10 cellular contexts compared by ENCODE assay signal in genomic region chr7:99919814-99920618, GRCh38. TPM values are rescaled to one million over a fixed set of nuclear protein-coding genes. Genes with fewer than 3 reads are reported as not detected.
DNase-seq lines count a peak whose midpoint lies in the region; ATAC-seq and TF ChIP-seq lines count a peak whose summit lies in the region.
"Had no signal": no experiment of that assay in that cellular context is flagged by ENCODE, and none has a peak within 500 bp of the region (broad histone marks: within the 10 kb centered on the region; RNA-seq: fewer than 3 reads in every experiment).

No MANE protein-coding gene starts in this region.

- peak overlapping the region; percentile 97 for H3K4me3 ChIP-seq in CD8-positive, alpha-beta memory T cell (ENCODE audit: low read length)
- peak overlapping the region; percentile 96 for H3K4me3 ChIP-seq in NB4 (ENCODE audit: low read depth, low read length)
- H3K4me3 ChIP-seq in effector memory CD4-positive, alpha-beta T cell (ENCODE audit: insufficient read depth, low read depth, low read length, poor library complexity, severe bottlenecking), result peak overlapping the region; percentile 82
- H3K4me3 ChIP-seq in neutrophil (ENCODE audit: low read depth in 1 of 2, low read length in 1 of 2), result peak overlapping the region; percentile 81 to 83

- H3K36me3 Mint-ChIP-seq in CD8-positive, alpha-beta memory T cell, result peaks cover 4 to 41% (median 8%) of the 10 kb centered on the region in 3 donors

- TF ChIP-seq CTCF in NB4 (IDR thresholded peaks at IDR 0.05; ENCODE audit: low read depth, low read length) (no peak), neutrophil (IDR thresholded peaks at IDR 0.05) (no peak)

- no peaks in the 10 kb centered on the region for H3K9me3 ChIP-seq in CD8-positive, alpha-beta memory T cell (ENCODE audit: low read length)
- H3K9me3 ChIP-seq in effector memory CD4-positive, alpha-beta T cell (ENCODE audit: control insufficient read depth, low read length), result no peaks in the 10 kb centered on the region
- no peaks in the 10 kb centered on the region for H3K9me3 ChIP-seq in neutrophil

- peaks cover 42 to 51% (median 50%) of the 10 kb centered on the region in 3 donors for H3K4me1 Mint-ChIP-seq in CD8-positive, alpha-beta memory T cell

- ATAC-seq in HG03139 (IDR thresholded peaks at IDR 0.05; ENCODE audit: unreplicated experiment), result no peak

- H3K27ac ChIP-seq in CD8-positive, alpha-beta memory T cell (ENCODE audit: low read depth, low read length), result peak overlapping the region; percentile 94
- H3K27ac ChIP-seq in effector memory CD4-positive, alpha-beta T cell (ENCODE audit: insufficient read depth, low read length, poor library complexity, severe bottlenecking), result peak overlapping the region; percentile 91
- H3K27ac ChIP-seq in neutrophil, result peak overlapping the region; percentile 89

- no peak for TF ChIP-seq POLR2A in NB4 (IDR thresholded peaks at IDR 0.05; ENCODE audit: extremely low read depth, insufficient read length)

- CTCF ChIA-PET in CD8-positive, alpha-beta memory T cell (lab: Charles Lee), result interaction anchor here (0.8 to 2.7 kb wide), 11 partner anchors 10 to 213 kb away, joined by 3 to 17 read pairs (median 4); partner anchors contain the start of genes GJC3, MBLAC1, ZKSCAN1 and ZSCAN21

- DNase-seq in CD8-positive, alpha-beta memory T cell, result no peak
- DNase-seq in NB4 (ENCODE audit: low read depth) (peak; percentile 32), NCI-H1436 (lab: John Stamatoyannopoulos, UW) (no peak), NCI-H774 (lab: John Stamatoyannopoulos, UW) (no peak), NK-92 (lab: John Stamatoyannopoulos, UW; ENCODE audit: unreplicated experiment) (no peak)
- DNase-seq in effector memory CD4-positive, alpha-beta T cell, result no peak

- peaks cover 19% of the 10 kb centered on the region for H3K36me3 ChIP-seq in CD8-positive, alpha-beta memory T cell (ENCODE audit: insufficient read depth, low read length)
- peaks cover 10% of the 10 kb centered on the region for H3K36me3 ChIP-seq in effector memory CD4-positive, alpha-beta T cell (ENCODE audit: control insufficient read depth, insufficient read depth, low read length)
- peaks cover 18% of the 10 kb centered on the region for H3K36me3 ChIP-seq in neutrophil

- peaks cover 4 to 7% of the 10 kb centered on the region in 2 donors for H3K27me3 Mint-ChIP-seq in CD8-positive, alpha-beta memory T cell

- peaks cover 47% of the 10 kb centered on the region for H3K4me1 ChIP-seq in CD8-positive, alpha-beta memory T cell (ENCODE audit: insufficient read depth, low read length)
- peaks cover 18% of the 10 kb centered on the region for H3K4me1 ChIP-seq in effector memory CD4-positive, alpha-beta T cell (ENCODE audit: control insufficient read depth, insufficient read depth, low read length, poor library complexity, severe bottlenecking)
- peaks cover 17 to 33% of the 10 kb centered on the region in 2 experiments for H3K4me1 ChIP-seq in neutrophil (ENCODE audit: control insufficient read depth in 1 of 2, insufficient read depth in 1 of 2, low read depth in 1 of 2, low read length in 1 of 2)

- no peaks in the 10 kb centered on the region for H3K27me3 ChIP-seq in CD8-positive, alpha-beta memory T cell (ENCODE audit: insufficient read depth, low read length, poor library complexity, severe bottlenecking)
- no peaks in the 10 kb centered on the region for H3K27me3 ChIP-seq in effector memory CD4-positive, alpha-beta T cell (replicated peaks; ENCODE audit: control insufficient read depth, insufficient read depth, low read length, poor library complexity, severe bottlenecking)
- H3K27me3 ChIP-seq in neutrophil, result peaks cover 24% of the 10 kb centered on the region

- peak overlapping the region; percentile 93 to 99 (median 98) for H3K27ac Mint-ChIP-seq in CD8-positive, alpha-beta memory T cell

- POLR2A ChIA-PET in CD8-positive, alpha-beta memory T cell (lab: Charles Lee), result interaction anchor here (0.6 to 2.7 kb wide), 9 partner anchors 9 to 509 kb away, joined by 3 to 13 read pairs (median 7); partner anchors contain the start of genes AP4M1, ATP5MF, GJC3 and MCM7

- no peaks in the 10 kb centered on the region for H3K9me3 Mint-ChIP-seq in CD8-positive, alpha-beta memory T cell

- peak overlapping the region; percentile 92 to 98 (median 96) for H3K4me3 Mint-ChIP-seq in CD8-positive, alpha-beta memory T cell

RNA-seq across cellular contexts. Expression of gene TRIM4, which starts 0.7 kb away (rescaled TPM):
- 10 to 100 TPM; 30.0 to 31.0 TPM for total RNA-seq in CD8-positive, alpha-beta memory T cell
- polyA plus RNA-seq in CD8-positive, alpha-beta memory T cell, result 25.8 TPM

RNA-seq across cellular contexts. Expression of gene GJC3, which starts 9.4 kb away (rescaled TPM):
- under 1 TPM in 1 of 2 experiments, not detected in 1; 0.20 TPM for total RNA-seq in CD8-positive, alpha-beta memory T cell
- not detected for polyA plus RNA-seq in CD8-positive, alpha-beta memory T cell

RNA-seq across cellular contexts. Expression of gene OR2AE1, which starts 43.2 kb away (rescaled TPM):
- total RNA-seq in CD8-positive, alpha-beta memory T cell, result under 1 TPM in 1 of 2 experiments, not detected in 1; 0.26 TPM
- polyA plus RNA-seq in CD8-positive, alpha-beta memory T cell, result not detected
- total RNA-seq: glomerular endothelial cell, H4 had no signal

RNA-seq across cellular contexts. Expression of gene AZGP1, which starts 55.8 kb away (rescaled TPM):
- not detected for total RNA-seq in CD8-positive, alpha-beta memory T cell
- not detected for polyA plus RNA-seq in CD8-positive, alpha-beta memory T cell
- total RNA-seq: glomerular endothelial cell had no signal
